Comparison of ENCODE assay signal across 1 cellular context in the genomic region with DNA sequence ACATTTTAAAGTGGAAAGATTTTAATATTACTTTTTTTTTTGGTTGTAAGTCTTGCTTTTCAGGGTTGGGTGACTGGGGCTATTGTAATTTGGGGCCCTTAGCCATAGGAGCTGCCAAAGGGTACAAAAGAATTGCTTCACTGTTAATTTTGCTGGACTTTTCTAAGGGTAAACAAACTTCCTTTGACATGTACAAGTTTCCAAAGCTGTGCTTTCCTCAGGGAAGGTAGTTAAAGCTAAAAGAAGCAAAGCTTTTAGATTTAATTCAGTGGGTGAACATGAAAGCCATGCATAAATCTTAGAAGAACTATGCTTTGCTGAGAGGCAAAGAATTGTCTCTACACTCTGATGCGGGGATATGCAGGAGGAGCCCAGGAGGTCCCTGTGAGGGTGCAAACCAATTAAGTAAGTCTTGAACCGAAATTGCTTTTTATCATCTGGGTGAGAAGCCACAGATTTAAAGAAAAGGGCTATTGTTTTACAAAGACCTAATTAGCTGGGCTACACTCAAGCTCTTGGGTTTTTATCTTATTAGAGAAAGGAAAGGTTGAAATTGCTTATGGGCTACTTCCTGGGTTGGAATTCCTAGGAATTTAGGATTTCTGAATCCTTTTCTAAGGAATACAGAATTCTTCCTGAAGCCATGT.
TF ChIP-seq lines count a peak whose summit lies in the region.

No MANE protein-coding gene starts in this region.

TF ChIP-seq in H1, 55 proteins besides CTCF, POLR2A, EP300 and RAD21 (continued from another document):
- TF ChIP-seq, protein P1, sequence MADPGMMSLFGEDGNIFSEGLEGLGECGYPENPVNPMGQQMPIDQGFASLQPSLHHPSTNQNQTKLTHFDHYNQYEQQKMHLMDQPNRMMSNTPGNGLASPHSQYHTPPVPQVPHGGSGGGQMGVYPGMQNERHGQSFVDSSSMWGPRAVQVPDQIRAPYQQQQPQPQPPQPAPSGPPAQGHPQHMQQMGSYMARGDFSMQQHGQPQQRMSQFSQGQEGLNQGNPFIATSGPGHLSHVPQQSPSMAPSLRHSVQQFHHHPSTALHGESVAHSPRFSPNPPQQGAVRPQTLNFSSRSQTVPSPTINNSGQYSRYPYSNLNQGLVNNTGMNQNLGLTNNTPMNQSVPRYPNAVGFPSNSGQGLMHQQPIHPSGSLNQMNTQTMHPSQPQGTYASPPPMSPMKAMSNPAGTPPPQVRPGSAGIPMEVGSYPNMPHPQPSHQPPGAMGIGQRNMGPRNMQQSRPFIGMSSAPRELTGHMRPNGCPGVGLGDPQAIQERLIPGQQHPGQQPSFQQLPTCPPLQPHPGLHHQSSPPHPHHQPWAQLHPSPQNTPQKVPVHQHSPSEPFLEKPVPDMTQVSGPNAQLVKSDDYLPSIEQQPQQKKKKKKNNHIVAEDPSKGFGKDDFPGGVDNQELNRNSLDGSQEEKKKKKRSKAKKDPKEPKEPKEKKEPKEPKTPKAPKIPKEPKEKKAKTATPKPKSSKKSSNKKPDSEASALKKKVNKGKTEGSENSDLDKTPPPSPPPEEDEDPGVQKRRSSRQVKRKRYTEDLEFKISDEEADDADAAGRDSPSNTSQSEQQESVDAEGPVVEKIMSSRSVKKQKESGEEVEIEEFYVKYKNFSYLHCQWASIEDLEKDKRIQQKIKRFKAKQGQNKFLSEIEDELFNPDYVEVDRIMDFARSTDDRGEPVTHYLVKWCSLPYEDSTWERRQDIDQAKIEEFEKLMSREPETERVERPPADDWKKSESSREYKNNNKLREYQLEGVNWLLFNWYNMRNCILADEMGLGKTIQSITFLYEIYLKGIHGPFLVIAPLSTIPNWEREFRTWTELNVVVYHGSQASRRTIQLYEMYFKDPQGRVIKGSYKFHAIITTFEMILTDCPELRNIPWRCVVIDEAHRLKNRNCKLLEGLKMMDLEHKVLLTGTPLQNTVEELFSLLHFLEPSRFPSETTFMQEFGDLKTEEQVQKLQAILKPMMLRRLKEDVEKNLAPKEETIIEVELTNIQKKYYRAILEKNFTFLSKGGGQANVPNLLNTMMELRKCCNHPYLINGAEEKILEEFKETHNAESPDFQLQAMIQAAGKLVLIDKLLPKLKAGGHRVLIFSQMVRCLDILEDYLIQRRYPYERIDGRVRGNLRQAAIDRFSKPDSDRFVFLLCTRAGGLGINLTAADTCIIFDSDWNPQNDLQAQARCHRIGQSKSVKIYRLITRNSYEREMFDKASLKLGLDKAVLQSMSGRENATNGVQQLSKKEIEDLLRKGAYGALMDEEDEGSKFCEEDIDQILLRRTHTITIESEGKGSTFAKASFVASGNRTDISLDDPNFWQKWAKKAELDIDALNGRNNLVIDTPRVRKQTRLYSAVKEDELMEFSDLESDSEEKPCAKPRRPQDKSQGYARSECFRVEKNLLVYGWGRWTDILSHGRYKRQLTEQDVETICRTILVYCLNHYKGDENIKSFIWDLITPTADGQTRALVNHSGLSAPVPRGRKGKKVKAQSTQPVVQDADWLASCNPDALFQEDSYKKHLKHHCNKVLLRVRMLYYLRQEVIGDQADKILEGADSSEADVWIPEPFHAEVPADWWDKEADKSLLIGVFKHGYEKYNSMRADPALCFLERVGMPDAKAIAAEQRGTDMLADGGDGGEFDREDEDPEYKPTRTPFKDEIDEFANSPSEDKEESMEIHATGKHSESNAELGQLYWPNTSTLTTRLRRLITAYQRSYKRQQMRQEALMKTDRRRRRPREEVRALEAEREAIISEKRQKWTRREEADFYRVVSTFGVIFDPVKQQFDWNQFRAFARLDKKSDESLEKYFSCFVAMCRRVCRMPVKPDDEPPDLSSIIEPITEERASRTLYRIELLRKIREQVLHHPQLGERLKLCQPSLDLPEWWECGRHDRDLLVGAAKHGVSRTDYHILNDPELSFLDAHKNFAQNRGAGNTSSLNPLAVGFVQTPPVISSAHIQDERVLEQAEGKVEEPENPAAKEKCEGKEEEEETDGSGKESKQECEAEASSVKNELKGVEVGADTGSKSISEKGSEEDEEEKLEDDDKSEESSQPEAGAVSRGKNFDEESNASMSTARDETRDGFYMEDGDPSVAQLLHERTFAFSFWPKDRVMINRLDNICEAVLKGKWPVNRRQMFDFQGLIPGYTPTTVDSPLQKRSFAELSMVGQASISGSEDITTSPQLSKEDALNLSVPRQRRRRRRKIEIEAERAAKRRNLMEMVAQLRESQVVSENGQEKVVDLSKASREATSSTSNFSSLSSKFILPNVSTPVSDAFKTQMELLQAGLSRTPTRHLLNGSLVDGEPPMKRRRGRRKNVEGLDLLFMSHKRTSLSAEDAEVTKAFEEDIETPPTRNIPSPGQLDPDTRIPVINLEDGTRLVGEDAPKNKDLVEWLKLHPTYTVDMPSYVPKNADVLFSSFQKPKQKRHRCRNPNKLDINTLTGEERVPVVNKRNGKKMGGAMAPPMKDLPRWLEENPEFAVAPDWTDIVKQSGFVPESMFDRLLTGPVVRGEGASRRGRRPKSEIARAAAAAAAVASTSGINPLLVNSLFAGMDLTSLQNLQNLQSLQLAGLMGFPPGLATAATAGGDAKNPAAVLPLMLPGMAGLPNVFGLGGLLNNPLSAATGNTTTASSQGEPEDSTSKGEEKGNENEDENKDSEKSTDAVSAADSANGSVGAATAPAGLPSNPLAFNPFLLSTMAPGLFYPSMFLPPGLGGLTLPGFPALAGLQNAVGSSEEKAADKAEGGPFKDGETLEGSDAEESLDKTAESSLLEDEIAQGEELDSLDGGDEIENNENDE (IDR thresholded peaks at IDR 0.05; ENCODE audit: insufficient replicate concordance, low read length): peak; percentile 32
